In the genomic region with DNA sequence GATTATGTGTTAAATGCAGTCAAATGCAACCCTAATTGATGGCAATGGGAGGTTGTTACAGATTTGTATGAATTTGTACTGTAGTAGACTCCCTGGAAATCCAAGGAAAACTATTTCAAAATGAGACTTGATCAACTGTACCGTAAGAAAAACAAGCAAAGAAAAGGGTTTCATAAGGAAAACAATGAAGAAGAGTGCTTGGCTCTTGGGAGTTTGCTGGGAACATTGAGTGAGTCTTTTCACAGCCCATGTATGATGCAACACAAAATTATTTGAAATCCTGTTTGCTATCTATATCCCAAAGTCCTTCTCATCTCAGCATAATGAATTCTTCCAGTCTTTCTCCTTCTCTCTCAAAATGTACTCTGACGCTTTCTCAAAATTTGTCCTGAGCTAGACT, we compare ENCODE assay signal across 33 cellular contexts.
DNase-seq lines count a peak whose midpoint lies in the region; ATAC-seq and TF ChIP-seq lines count a peak whose summit lies in the region.
"Had no signal": no experiment of that assay in that cellular context is flagged by ENCODE, and none has a peak within 500 bp of the region (broad histone marks: within the 10 kb centered on the region; RNA-seq: fewer than 3 reads in every experiment).

No MANE protein-coding gene starts in this region.

- DNase-seq in Right ventricle myocardium inferior (ENCODE audit: missing footprints) (no peak), cardiac septum (ENCODE audit: low spot score) (no peak), choroid plexus epithelial cell (ENCODE audit: low read depth) (peak; percentile 26), aorta (no peak), T-helper 9 cell (no peak), anterior cingulate cortex (lab: John Stamatoyannopoulos, UW) (no peak)
- no peak for DNase-seq in activated naive CD8-positive, alpha-beta T cell treated with anti-CD3 and anti-CD28 coated beads, Interleukin-2, amount 50 U/mL, for 24 hours
- DNase-seq: activated CD4-positive, alpha-beta memory T cell treated with anti-CD3 and anti-CD28 coated beads, Interleukin-2, amount 10 ng/mL, durations not matched to agents 7 days and 5 days; activated CD8-positive, alpha-beta memory T cell treated with anti-CD3 and anti-CD28 coated beads, Interleukin-2, amount 50 U/mL, for 4 hours; activated naive CD4-positive, alpha-beta T cell treated with anti-CD3 and anti-CD28 coated beads for 36 hours; amniotic stem cell; DMS79 treated with DMSO at 0.1 percent for 48 hours; effector CD8-positive, alpha-beta T cell; hypothalamus; immature natural killer cell; left cardiac atrium; mammary epithelial cell; mucosa of descending colon; natural killer cell; NCI-H1694 treated with DMSO at 0.1 percent for 48 hours; NCI-H2171; NK-92 treated with Interleukin-12 subunit alpha and Interleukin-12 subunit beta, amount 100 ng/mL, for 24 hours; occipital lobe; SK-N-SH; small intestine; stimulated activated CD4-positive, alpha-beta T cell treated with anti-CD3 and anti-CD28 coated beads, Interleukin-1b, Interleukin-23, amount 100 ng/mL, for 48 hours; stimulated activated naive CD8-positive, alpha-beta T cell treated with anti-CD3 and anti-CD28 coated beads, Interleukin-15, Interleukin-2, amounts not matched to agents 100 U/mL and 50 U/mL, for 24 hours; testis had no signal

- no peak overlapping the region for H3K4me3 Mint-ChIP-seq in activated naive CD8-positive, alpha-beta T cell treated with anti-CD3 and anti-CD28 coated beads, Interleukin-2, amount 50 U/mL, for 24 hours
- H3K4me3 Mint-ChIP-seq: activated CD4-positive, alpha-beta memory T cell treated with anti-CD3 and anti-CD28 coated beads, Interleukin-2, amount 10 ng/mL, durations not matched to agents 7 days and 5 days; activated naive CD4-positive, alpha-beta T cell treated with anti-CD3 and anti-CD28 coated beads for 36 hours; immature natural killer cell; natural killer cell; T-helper 1 cell treated with Interleukin-12 subunit alpha and Interleukin-12 subunit beta and Interleukin-4 antibody, amounts not matched to agents 30 μg/mL and 1 μg/mL, for 36 hours had no signal

- H3K36me3 ChIP-seq in gastroesophageal sphincter (no peaks in the 10 kb centered on the region), aorta (ENCODE audit: control insufficient read depth in 1 of 2, insufficient read depth in 2 of 2, low read length in 1 of 2) (no peaks in the 10 kb centered on the region)

- H3K9me3 Mint-ChIP-seq in activated naive CD8-positive, alpha-beta T cell treated with anti-CD3 and anti-CD28 coated beads, Interleukin-2, amount 50 U/mL, for 24 hours, result no peaks in the 10 kb centered on the region
- H3K9me3 Mint-ChIP-seq: activated CD4-positive, alpha-beta memory T cell treated with anti-CD3 and anti-CD28 coated beads, Interleukin-2, amount 10 ng/mL, durations not matched to agents 7 days and 5 days; activated naive CD4-positive, alpha-beta T cell treated with anti-CD3 and anti-CD28 coated beads for 36 hours; T-helper 1 cell treated with Interleukin-12 subunit alpha and Interleukin-12 subunit beta and Interleukin-4 antibody, amounts not matched to agents 30 μg/mL and 1 μg/mL, for 36 hours had no signal

- 61 to 78% methylated on average over 2 of the region's 2 CpGs for WGBS in gastroesophageal sphincter (ENCODE audit: low coverage in 1 of 2), 2 donors
- 73 to 84% methylated on average over 2 of the region's 2 CpGs for WGBS in aorta, 2 donors

- H3K4me3 ChIP-seq in choroid plexus epithelial cell (ENCODE audit: low read depth, low read length) (no peak overlapping the region), gastroesophageal sphincter (no peak overlapping the region), aorta (ENCODE audit: low read length in 2 of 2) (no peak overlapping the region)
- H3K4me3 ChIP-seq: coronary artery, mucosa of descending colon, testis had no signal

- H3K27ac ChIP-seq in gastroesophageal sphincter (no peak overlapping the region), aorta (ENCODE audit: low read depth in 1 of 2, low read length in 2 of 2) (no peak overlapping the region)
- H3K27ac ChIP-seq: coronary artery, epithelial cell of prostate, testis had no signal

- H3K27ac Mint-ChIP-seq in activated naive CD8-positive, alpha-beta T cell treated with anti-CD3 and anti-CD28 coated beads, Interleukin-2, amount 50 U/mL, for 24 hours, result no peak overlapping the region
- H3K27ac Mint-ChIP-seq: activated CD4-positive, alpha-beta memory T cell treated with anti-CD3 and anti-CD28 coated beads, Interleukin-2, amount 10 ng/mL, durations not matched to agents 7 days and 5 days; activated naive CD4-positive, alpha-beta T cell treated with anti-CD3 and anti-CD28 coated beads for 36 hours; immature natural killer cell; natural killer cell; T-helper 1 cell treated with Interleukin-12 subunit alpha and Interleukin-12 subunit beta and Interleukin-4 antibody, amounts not matched to agents 30 μg/mL and 1 μg/mL, for 36 hours had no signal

- H3K9me3 ChIP-seq in gastroesophageal sphincter (no peaks in the 10 kb centered on the region), aorta (ENCODE audit: control insufficient read depth, low read length) (no peaks in the 10 kb centered on the region)
- H3K9me3 ChIP-seq: mucosa of descending colon, SK-N-SH, testis had no signal

- ATAC-seq in Right ventricle myocardium inferior, result peak; percentile 70
- ATAC-seq in gastroesophageal sphincter, result peak; percentile 84
- peak; percentile 68 for ATAC-seq in aorta (ENCODE audit: low FRiP score)
- no peak for ATAC-seq in activated naive CD8-positive, alpha-beta T cell treated with anti-CD3 and anti-CD28 coated beads, Interleukin-2, amount 50 U/mL, for 24 hours
- ATAC-seq: activated CD4-positive, CD25-positive, alpha-beta regulatory T cell treated with anti-CD3 and anti-CD28 coated beads, Interleukin-2, amount 50 U/mL, for 24 hours; mucosa of descending colon; natural killer cell; stimulated activated naive CD8-positive, alpha-beta T cell treated with anti-CD3 and anti-CD28 coated beads, Interleukin-15, Interleukin-2, amounts not matched to agents 100 U/mL and 50 U/mL, for 24 hours had no signal

- no peak for TF ChIP-seq EP300 in gastroesophageal sphincter (IDR thresholded peaks at IDR 0.05)

- no peaks in the 10 kb centered on the region for H3K4me1 Mint-ChIP-seq in activated naive CD8-positive, alpha-beta T cell treated with anti-CD3 and anti-CD28 coated beads, Interleukin-2, amount 50 U/mL, for 24 hours
- H3K4me1 Mint-ChIP-seq: activated CD4-positive, alpha-beta memory T cell treated with anti-CD3 and anti-CD28 coated beads, Interleukin-2, amount 10 ng/mL, durations not matched to agents 7 days and 5 days; immature natural killer cell; natural killer cell had no signal

- H3K4me1 ChIP-seq in gastroesophageal sphincter (no peaks in the 10 kb centered on the region), aorta (ENCODE audit: control insufficient read depth in 1 of 2, insufficient read depth in 2 of 2, low read length in 2 of 2) (no peaks in the 10 kb centered on the region)
- H3K4me1 ChIP-seq: testis had no signal

- peaks cover 21% of the 10 kb centered on the region for H3K27me3 Mint-ChIP-seq in activated naive CD8-positive, alpha-beta T cell treated with anti-CD3 and anti-CD28 coated beads, Interleukin-2, amount 50 U/mL, for 24 hours

- TF ChIP-seq CTCF in choroid plexus epithelial cell (conservative IDR thresholded peaks at IDR 0.05; ENCODE audit: low read depth, low read length) (no peak), gastroesophageal sphincter (IDR thresholded peaks at IDR 0.05) (no peak)

- TF ChIP-seq POLR2A in gastroesophageal sphincter (IDR thresholded peaks at IDR 0.05), result no peak

- H3K36me3 Mint-ChIP-seq in activated naive CD8-positive, alpha-beta T cell treated with anti-CD3 and anti-CD28 coated beads, Interleukin-2, amount 50 U/mL, for 24 hours (ENCODE audit: low read depth), result no peaks in the 10 kb centered on the region
- H3K36me3 Mint-ChIP-seq: immature natural killer cell, natural killer cell had no signal

- H3K27me3 ChIP-seq in gastroesophageal sphincter (no peaks in the 10 kb centered on the region), aorta (ENCODE audit: control insufficient read depth in 1 of 2, insufficient read depth in 2 of 2, low read length in 1 of 2) (no peaks in the 10 kb centered on the region)
- H3K27me3 ChIP-seq: testis had no signal

- intact Hi-C loops in Right ventricle myocardium inferior (cut with DNase I), result no loop called here
- intact Hi-C loops in cardiac septum (cut with DNase I), result no loop called here
- intact Hi-C loops in aorta (cut with DNase I), result no loop called here
